34 cellular contexts compared by ENCODE assay signal in genomic region chr5:2288466-2288865, GRCh38.
"Had no signal": no experiment of that assay in that cellular context is flagged by ENCODE, and none has a peak within 500 bp of the region (broad histone marks: within the 10 kb centered on the region; RNA-seq: fewer than 3 reads in every experiment).

No MANE protein-coding gene starts in this region.

- DNase-seq: Karpas-422, Kasumi-1, MG63, MM.1S, MV-4-11, NCI-H1048, NCI-H1092, NCI-H1092 treated with DMSO at 0.1 percent for 48 hours, NCI-H1105, NCI-H1105 treated with DMSO at 0.1 percent for 48 hours, NCI-H1417, NCI-H1417 treated with DMSO at 0.1 percent for 48 hours, NCI-H1436, NCI-H1436 treated with DMSO at 0.1 percent for 48 hours, NCI-H146, NCI-H1694, NCI-H1694 treated with DMSO at 0.1 percent for 48 hours, NCI-H187, NCI-H187 treated with DMSO at 0.1 percent for 48 hours, NCI-H1930, NCI-H2029, NCI-H2029 treated with DMSO at 0.1 percent for 48 hours, NCI-H2081, NCI-H2081 treated with DMSO at 0.1 percent for 48 hours, NCI-H2107, NCI-H2171, NCI-H2171 treated with DMSO at 0.1 percent for 48 hours, NCI-H2227 treated with DMSO at 0.1 percent for 48 hours, NCI-H226, NCI-H345, NCI-H446, NCI-H446 treated with DMSO at 0.1 percent for 48 hours, NCI-H510A, NCI-H510A treated with DMSO at 0.1 percent for 48 hours had no signal

- H3K27me3 ChIP-seq: MG63 had no signal

- H3K9me3 ChIP-seq: MG63 had no signal

- H3K36me3 ChIP-seq: MG63 had no signal

- H3K4me3 ChIP-seq: MG63 had no signal
